ENCODE assay signal across 1 cellular context in the genomic region with DNA sequence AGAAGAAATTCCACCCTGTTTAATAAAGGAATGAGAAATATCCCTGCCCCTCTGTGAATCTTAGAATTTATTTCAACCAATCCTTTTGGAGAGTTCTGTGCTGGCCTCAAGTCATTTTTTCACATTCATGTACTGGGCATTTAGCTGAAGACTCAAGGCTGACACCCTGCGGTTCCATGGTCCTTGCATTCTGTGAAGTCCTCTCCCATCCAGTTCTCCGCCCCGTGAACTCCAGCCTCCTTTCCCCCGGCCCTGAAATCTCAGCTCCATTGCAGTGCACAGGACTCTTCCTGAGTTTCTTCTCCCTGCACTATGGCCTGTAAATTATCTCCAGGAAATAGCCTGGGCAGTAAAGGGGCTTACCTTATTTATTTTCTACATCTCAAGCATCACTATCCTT.
TF ChIP-seq lines count a peak whose summit lies in the region.

No MANE protein-coding gene starts in this region.

TF ChIP-seq in SK-N-SH, 30 proteins besides CTCF, POLR2A, EP300 and RAD21 (continued from another document):
- TF ChIP-seq, protein P1, sequence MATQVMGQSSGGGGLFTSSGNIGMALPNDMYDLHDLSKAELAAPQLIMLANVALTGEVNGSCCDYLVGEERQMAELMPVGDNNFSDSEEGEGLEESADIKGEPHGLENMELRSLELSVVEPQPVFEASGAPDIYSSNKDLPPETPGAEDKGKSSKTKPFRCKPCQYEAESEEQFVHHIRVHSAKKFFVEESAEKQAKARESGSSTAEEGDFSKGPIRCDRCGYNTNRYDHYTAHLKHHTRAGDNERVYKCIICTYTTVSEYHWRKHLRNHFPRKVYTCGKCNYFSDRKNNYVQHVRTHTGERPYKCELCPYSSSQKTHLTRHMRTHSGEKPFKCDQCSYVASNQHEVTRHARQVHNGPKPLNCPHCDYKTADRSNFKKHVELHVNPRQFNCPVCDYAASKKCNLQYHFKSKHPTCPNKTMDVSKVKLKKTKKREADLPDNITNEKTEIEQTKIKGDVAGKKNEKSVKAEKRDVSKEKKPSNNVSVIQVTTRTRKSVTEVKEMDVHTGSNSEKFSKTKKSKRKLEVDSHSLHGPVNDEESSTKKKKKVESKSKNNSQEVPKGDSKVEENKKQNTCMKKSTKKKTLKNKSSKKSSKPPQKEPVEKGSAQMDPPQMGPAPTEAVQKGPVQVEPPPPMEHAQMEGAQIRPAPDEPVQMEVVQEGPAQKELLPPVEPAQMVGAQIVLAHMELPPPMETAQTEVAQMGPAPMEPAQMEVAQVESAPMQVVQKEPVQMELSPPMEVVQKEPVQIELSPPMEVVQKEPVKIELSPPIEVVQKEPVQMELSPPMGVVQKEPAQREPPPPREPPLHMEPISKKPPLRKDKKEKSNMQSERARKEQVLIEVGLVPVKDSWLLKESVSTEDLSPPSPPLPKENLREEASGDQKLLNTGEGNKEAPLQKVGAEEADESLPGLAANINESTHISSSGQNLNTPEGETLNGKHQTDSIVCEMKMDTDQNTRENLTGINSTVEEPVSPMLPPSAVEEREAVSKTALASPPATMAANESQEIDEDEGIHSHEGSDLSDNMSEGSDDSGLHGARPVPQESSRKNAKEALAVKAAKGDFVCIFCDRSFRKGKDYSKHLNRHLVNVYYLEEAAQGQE (IDR thresholded peaks at IDR 0.05; ENCODE audit: low read depth, low read length): no peak
